Comparison of ENCODE assay signal across 21 cellular contexts in genomic region chr2:1612391-1613077, GRCh38.
DNase-seq lines count a peak whose midpoint lies in the region; ATAC-seq and TF ChIP-seq lines count a peak whose summit lies in the region.
"Had no signal": no experiment of that assay in that cellular context is flagged by ENCODE, and none has a peak within 500 bp of the region (broad histone marks: within the 10 kb centered on the region; RNA-seq: fewer than 3 reads in every experiment).

No MANE protein-coding gene starts in this region.

- H2BK12ac ChIP-seq in neuronal stem cell (ENCODE audit: low read length) (no peak overlapping the region), trophoblast cell (ENCODE audit: low read length) (no peak overlapping the region)

- H3K14ac ChIP-seq in neuronal stem cell (ENCODE audit: low read length), result no peak overlapping the region
- H3K14ac ChIP-seq in trophoblast cell (ENCODE audit: low read length), result no peak overlapping the region

- H3K4ac ChIP-seq in neuronal stem cell (ENCODE audit: low read length) (no peak overlapping the region), trophoblast cell (ENCODE audit: low read depth, low read length) (no peak overlapping the region)

- H3K9ac ChIP-seq in BLaER1 (peak overlapping the region; percentile 77), neuronal stem cell (ENCODE audit: low read depth, low read length, poor library complexity) (no peak overlapping the region), trophoblast cell (ENCODE audit: low read length) (no peak overlapping the region)

- H3K79me1 ChIP-seq in neuronal stem cell (ENCODE audit: low read depth, low read length) (no peaks in the 10 kb centered on the region), trophoblast cell (ENCODE audit: low read length) (no peaks in the 10 kb centered on the region)

- BruUV-seq in A673 (replicated peaks; lab: Mats Ljungman, UMichigan), result no TSS peak

- H3K36me3 ChIP-seq in A673 (ENCODE audit: insufficient read depth, low read length, poor library complexity, severe bottlenecking), result no peaks in the 10 kb centered on the region
- H3K36me3 ChIP-seq in BLaER1, result no peaks in the 10 kb centered on the region
- H3K36me3 ChIP-seq in neuronal stem cell (replicated peaks in 1 of 2; ENCODE audit: control insufficient read depth in 2 of 2, insufficient read depth in 2 of 2, low read length in 2 of 2), result no peaks in the 10 kb centered on the region
- H3K36me3 ChIP-seq in trophoblast cell (ENCODE audit: control insufficient read depth in 1 of 2, insufficient read depth in 2 of 2, low read length in 2 of 2), result no peaks in the 10 kb centered on the region

- no peak overlapping the region for H4K91ac ChIP-seq in neuronal stem cell (ENCODE audit: low read depth, low read length, poor library complexity)
- no peak overlapping the region for H4K91ac ChIP-seq in trophoblast cell (ENCODE audit: low read depth, low read length)

- peaks cover 15% of the 10 kb centered on the region for H3K4me1 Mint-ChIP-seq in chondrocyte (ENCODE audit: low read depth)

- H4K20me1 ChIP-seq in BLaER1, result no peaks in the 10 kb centered on the region

- H3K18ac ChIP-seq in neuronal stem cell (ENCODE audit: low read length), result peak overlapping the region; percentile 11
- no peak overlapping the region for H3K18ac ChIP-seq in trophoblast cell (ENCODE audit: low read length)

- H3K27me3 Mint-ChIP-seq in chondrocyte (ENCODE audit: low read depth), result peaks cover 2% of the 10 kb centered on the region

- H3K4me2 ChIP-seq in BLaER1, result peak overlapping the region; percentile 88
- H3K4me2 ChIP-seq in neuronal stem cell (ENCODE audit: insufficient read depth, low read length, poor library complexity, severe bottlenecking), result no peak overlapping the region
- H3K4me2 ChIP-seq in trophoblast cell (ENCODE audit: low read length), result no peak overlapping the region
- H3K4me2 ChIP-seq: A549, PC-9 had no signal

- DNase-seq in A673 (ENCODE audit: low spot score) (no peak), chondrocyte (ENCODE audit: low spot score) (peak; percentile 52), neuronal stem cell (ENCODE audit: low spot score) (no peak), trophoblast cell (no peak)
- no peak for DNase-seq in activated CD4-positive, CD25-positive, alpha-beta regulatory T cell treated with anti-CD3 and anti-CD28 coated beads, Interleukin-2, amount 50 U/mL, for 72 hours
- no peak for DNase-seq in activated naive CD4-positive, alpha-beta T cell (lab: John Stamatoyannopoulos, UW)
- DNase-seq: DMS153, DND-41, KBM-7, MV-4-11, NCI-H1105, NCI-H1436 treated with DMSO at 0.1 percent for 48 hours, NCI-H2029 treated with DMSO at 0.1 percent for 48 hours, NCI-H526 treated with DMSO at 0.1 percent for 48 hours, PC-9, RPMI8226, SHP77, SW 1271 had no signal

- no peak overlapping the region for H3K27ac Mint-ChIP-seq in chondrocyte (ENCODE audit: unreplicated experiment)

- TF ChIP-seq CTCF in A673 (conservative IDR thresholded peaks at IDR 0.05; ENCODE audit: low read depth, low read length) (no peak), chondrocyte (IDR thresholded peaks at IDR 0.05) (no peak)

- H3K36me3 Mint-ChIP-seq in chondrocyte (ENCODE audit: low read depth), result peaks cover 5% of the 10 kb centered on the region

- no peaks in the 10 kb centered on the region for H3K27me3 ChIP-seq in A673 (replicated peaks; ENCODE audit: insufficient read depth, low read depth, low read length, poor library complexity)
- H3K27me3 ChIP-seq in BLaER1, result no peaks in the 10 kb centered on the region
- H3K27me3 ChIP-seq in neuronal stem cell (ENCODE audit: control insufficient read depth in 3 of 3, insufficient read depth in 3 of 3, low read depth in 1 of 3, low read length in 3 of 3), result no peaks in the 10 kb centered on the region
- no peaks in the 10 kb centered on the region for H3K27me3 ChIP-seq in trophoblast cell (ENCODE audit: insufficient read depth, low read length)

- H3K23ac ChIP-seq in neuronal stem cell (ENCODE audit: low read depth, low read length, poor library complexity) (no peak overlapping the region), trophoblast cell (ENCODE audit: low read length) (no peak overlapping the region)

- H4K8ac ChIP-seq in neuronal stem cell (ENCODE audit: low read depth, low read length), result no peak overlapping the region
- no peak overlapping the region for H4K8ac ChIP-seq in trophoblast cell (ENCODE audit: low read depth, low read length)

- no peaks in the 10 kb centered on the region for H3K9me3 Mint-ChIP-seq in chondrocyte (ENCODE audit: low read depth)

- H3K9me3 ChIP-seq in A673 (ENCODE audit: low read depth, low read length, poor library complexity, severe bottlenecking), result no peaks in the 10 kb centered on the region
- no peaks in the 10 kb centered on the region for H3K9me3 ChIP-seq in BLaER1
- H3K9me3 ChIP-seq in neuronal stem cell (replicated peaks in 1 of 2; ENCODE audit: control insufficient read depth in 2 of 2, insufficient read depth in 1 of 2, low read depth in 1 of 2, low read length in 2 of 2), result no peaks in the 10 kb centered on the region
- H3K9me3 ChIP-seq in trophoblast cell (ENCODE audit: insufficient read depth, low read depth, low read length), result no peaks in the 10 kb centered on the region
- H3K9me3 ChIP-seq: A549 had no signal

- POLR2A ChIA-PET in A673 (lab: Charles Lee; ENCODE audit: low non-redundant PET), result no interaction called here

- H4K12ac ChIP-seq in trophoblast cell (ENCODE audit: low read depth, low read length), result no peak overlapping the region

- peak overlapping the region; percentile 60 for H3K27ac ChIP-seq in A673 (ENCODE audit: low read depth, low read length, poor library complexity, severe bottlenecking)
- H3K27ac ChIP-seq in BLaER1, result peak overlapping the region; percentile 94
- no peak overlapping the region for H3K27ac ChIP-seq in neuronal stem cell (replicated peaks; ENCODE audit: low read length)
- no peak overlapping the region for H3K27ac ChIP-seq in trophoblast cell (ENCODE audit: low read depth, low read length)
- H3K27ac ChIP-seq: A549, PC-9 had no signal

- H2AK5ac ChIP-seq in neuronal stem cell (ENCODE audit: low read depth, low read length) (no peak overlapping the region), trophoblast cell (ENCODE audit: low read length) (no peak overlapping the region)

- H3K4me1 ChIP-seq in A673 (ENCODE audit: insufficient read depth, low read length, poor library complexity, severe bottlenecking), result peaks cover 30% of the 10 kb centered on the region
- peaks cover 99% of the 10 kb centered on the region for H3K4me1 ChIP-seq in BLaER1
- H3K4me1 ChIP-seq in neuronal stem cell (ENCODE audit: control insufficient read depth in 2 of 2, insufficient read depth in 1 of 2, low read depth in 1 of 2, low read length in 2 of 2), result peaks cover 4 to 14% of the 10 kb centered on the region in 2 donors
- peaks cover 3% of the 10 kb centered on the region in 2 experiments for H3K4me1 ChIP-seq in trophoblast cell (ENCODE audit: control insufficient read depth in 1 of 2, insufficient read depth in 2 of 2, low read length in 2 of 2)
- H3K4me1 ChIP-seq: A549 had no signal

- no peak overlapping the region for H2AFZ ChIP-seq in neuronal stem cell (ENCODE audit: low read length)
- no peak overlapping the region for H2AFZ ChIP-seq in trophoblast cell (ENCODE audit: insufficient read depth, low read length, poor library complexity)
- H2AFZ ChIP-seq: PC-9 had no signal

- CTCF ChIA-PET in A673 (lab: Charles Lee), result no interaction called here

- H3K4me3 ChIP-seq in A673 (ENCODE audit: low read depth, low read length, poor library complexity, severe bottlenecking), result no peak overlapping the region
- H3K4me3 ChIP-seq in BLaER1, result peak overlapping the region; percentile 53; the same call in 1 of the 2 replicates
- H3K4me3 ChIP-seq in neuronal stem cell (ENCODE audit: low read length in 2 of 2), result no peak overlapping the region
- H3K4me3 ChIP-seq in trophoblast cell (ENCODE audit: low read depth, low read length), result no peak overlapping the region
- H3K4me3 ChIP-seq: A549, PC-9 had no signal

- H2BK15ac ChIP-seq in neuronal stem cell (ENCODE audit: low read length), result peak overlapping the region; percentile 84

- WGBS in neuronal stem cell (ENCODE audit: extremely low coverage in 2 of 2, insufficient read length in 2 of 2, insufficient replicate concordance in 1 of 2), 2 donors, result no CpG with 5 or more reads among the region's 6 CpGs
- no CpG with 5 or more reads among the region's 6 CpGs for WGBS in trophoblast cell (ENCODE audit: extremely low coverage, insufficient coverage, insufficient read length)

- H2BK120ac ChIP-seq in neuronal stem cell (ENCODE audit: low read depth, low read length) (no peak overlapping the region), trophoblast cell (ENCODE audit: insufficient read depth, low read length, poor library complexity) (no peak overlapping the region)

- intact Hi-C loops in A673 (cut with micrococcal nuclease; ENCODE audit: unreplicated experiment), result no loop called here

- no peaks in the 10 kb centered on the region for H3K79me2 ChIP-seq in trophoblast cell (ENCODE audit: control insufficient read depth, insufficient read depth, low read length, poor library complexity)

- H3K4me3 Mint-ChIP-seq in chondrocyte (ENCODE audit: unreplicated experiment), result no peak overlapping the region

- no peak for ATAC-seq in HG02885 (IDR thresholded peaks at IDR 0.05; ENCODE audit: poor library complexity, unreplicated experiment)
- ATAC-seq: A549 had no signal

- H2BK5ac ChIP-seq in neuronal stem cell (ENCODE audit: low read length) (no peak overlapping the region), trophoblast cell (ENCODE audit: low read depth, low read length, poor library complexity) (no peak overlapping the region)

Comparison
In these comparisons a context has a peak if more than half of its experiments do, and no peak if none do; other contexts are left out.
1. H3K27ac ChIP-seq: peak in A673 (single experiment) and BLaER1 (single experiment); none in neuronal stem cell (single experiment) and trophoblast cell (single experiment).